ENCODE assay signal across 10 cellular contexts in genomic region chr19:10764340-10764894, GRCh38. TPM values are rescaled to one million over a fixed set of nuclear protein-coding genes. Genes with fewer than 3 reads are reported as not detected.
DNase-seq lines count a peak whose midpoint lies in the region; ATAC-seq and TF ChIP-seq lines count a peak whose summit lies in the region.
"Had no signal": no experiment of that assay in that cellular context is flagged by ENCODE, and none has a peak within 500 bp of the region (broad histone marks: within the 10 kb centered on the region; RNA-seq: fewer than 3 reads in every experiment).

No MANE protein-coding gene starts in this region.

- WGBS in spleen, 5 donors = 73 to 91% (median 84%) methylated on average over 9 of the region's 9 CpGs

- TF ChIP-seq CTCF in kidney epithelial cell (IDR thresholded peaks at IDR 0.05; ENCODE audit: insufficient read depth, low read length, poor library complexity, severe bottlenecking) (no peak), spleen (IDR thresholded peaks at IDR 0.05 in 8 of 11, conservative IDR thresholded peaks at IDR 0.05 in 3 of 11) (no peak)

- no peaks in the 10 kb centered on the region for H3K9me3 ChIP-seq in spleen

- peak overlapping the region; percentile 83 for H3K27ac Mint-ChIP-seq in activated CD8-positive, alpha-beta memory T cell treated with anti-CD3 and anti-CD28 coated beads, Interleukin-2, amount 10 ng/mL, durations not matched to agents 7 days and 5 days

- H3K27me3 Mint-ChIP-seq in activated CD8-positive, alpha-beta memory T cell treated with anti-CD3 and anti-CD28 coated beads, Interleukin-2, amount 10 ng/mL, durations not matched to agents 7 days and 5 days = no peaks in the 10 kb centered on the region

- TF ChIP-seq POLR2A in spleen (IDR thresholded peaks at IDR 0.05) = no peak

- no peak for ATAC-seq in activated CD8-positive, alpha-beta memory T cell treated with anti-CD3 and anti-CD28 coated beads, Interleukin-2, amount 10 ng/mL, durations not matched to agents 7 days and 5 days
- ATAC-seq in HG02973 (IDR thresholded peaks at IDR 0.05; ENCODE audit: unreplicated experiment) (no peak), GM21529 (IDR thresholded peaks at IDR 0.05; ENCODE audit: unreplicated experiment) (no peak), GM21515 (IDR thresholded peaks at IDR 0.05; ENCODE audit: unreplicated experiment) (no peak)
- ATAC-seq: esophagus mucosa had no signal

- peaks cover 68 to 100% (median 96%) of the 10 kb centered on the region in 6 donors for H3K4me1 ChIP-seq in spleen

- H3K4me3 Mint-ChIP-seq in activated CD8-positive, alpha-beta memory T cell treated with anti-CD3 and anti-CD28 coated beads, Interleukin-2, amount 10 ng/mL, durations not matched to agents 7 days and 5 days = no peak overlapping the region

- H3K27me3 ChIP-seq in kidney epithelial cell (ENCODE audit: control insufficient read depth, insufficient read depth, low read length) (no peaks in the 10 kb centered on the region), spleen (replicated peaks in 1 of 7) (no peaks in the 10 kb centered on the region)

- H3K4me3 ChIP-seq in kidney epithelial cell (ENCODE audit: low read depth, low read length) (no peak overlapping the region), spleen (no peak overlapping the region)

- H3K9me3 Mint-ChIP-seq in activated CD8-positive, alpha-beta memory T cell treated with anti-CD3 and anti-CD28 coated beads, Interleukin-2, amount 10 ng/mL, durations not matched to agents 7 days and 5 days (ENCODE audit: low read depth) = no peaks in the 10 kb centered on the region

- no peak for DNase-seq in activated CD8-positive, alpha-beta memory T cell treated with anti-CD3 and anti-CD28 coated beads, Interleukin-2, amount 10 ng/mL, durations not matched to agents 7 days and 5 days
- DNase-seq in activated CD8-positive, alpha-beta memory T cell treated with anti-CD3 and anti-CD28 coated beads for 24 hours = no peak
- DNase-seq in SW480 (ENCODE audit: low spot score) (peak; percentile 52), kidney epithelial cell (ENCODE audit: low read depth) (peak; percentile 84), spleen (no peak)
- DNase-seq: SHP77 had no signal

- H3K4me1 Mint-ChIP-seq in activated CD8-positive, alpha-beta memory T cell treated with anti-CD3 and anti-CD28 coated beads, Interleukin-2, amount 10 ng/mL, durations not matched to agents 7 days and 5 days = peaks cover 65% of the 10 kb centered on the region

- intact Hi-C loops in spleen (cut with DNase I; ENCODE audit: low total_unique reads) = no loop called here

- H3K36me3 ChIP-seq in kidney epithelial cell (ENCODE audit: control insufficient read depth, insufficient read depth, low read length) (peaks cover 5% of the 10 kb centered on the region), spleen (peaks cover 0 to 81% (median 13%) of the 10 kb centered on the region in 6 donors)

- H3K27ac ChIP-seq in spleen = peak overlapping the region in 5 of 8 donors; percentile 70 to 92 (median 88)

- peaks cover 32% of the 10 kb centered on the region for H3K36me3 Mint-ChIP-seq in activated CD8-positive, alpha-beta memory T cell treated with anti-CD3 and anti-CD28 coated beads, Interleukin-2, amount 10 ng/mL, durations not matched to agents 7 days and 5 days

- CTCF ChIA-PET in activated CD8-positive, alpha-beta memory T cell treated with anti-CD3 and anti-CD28 coated beads, Interleukin-2, amount 10 ng/mL, durations not matched to agents 7 days and 5 days (lab: Charles Lee) = no interaction called here

RNA-seq across cellular contexts. Expression of gene DNM2, which starts 46.5 kb away (rescaled TPM):
- 100 to 1,000 TPM; 267 to 315 TPM for total RNA-seq in activated CD8-positive, alpha-beta memory T cell treated with anti-CD3 and anti-CD28 coated beads, Interleukin-2, amount 10 ng/mL, durations not matched to agents 7 days and 5 days
- 102 and 123 TPM in 2 replicates for total RNA-seq in kidney epithelial cell
- total RNA-seq in spleen = 100 to 1,000 TPM; 175 to 298 (median 197) TPM
- polyA plus RNA-seq in spleen = 100 to 1,000 TPM in 1 of 3 donors, 10 to 100 TPM in 2; 57.1 to 104 (median 89.0) TPM

Comparison
In these comparisons a context has a peak if more than half of its experiments do, and no peak if none do; other contexts are left out.
1. DNase-seq: peak in SW480 (single experiment) and kidney epithelial cell (single experiment); none in activated CD8-positive, alpha-beta memory T cell treated with anti-CD3 and anti-CD28 coated beads, Interleukin-2, amount 10 ng/mL, durations not matched to agents 7 days and 5 days (single experiment), activated CD8-positive, alpha-beta memory T cell treated with anti-CD3 and anti-CD28 coated beads for 24 hours (single experiment) and spleen (single experiment).